9 cellular contexts compared by ENCODE assay signal in genomic region chr6:138124096-138124495, GRCh38. TPM values are rescaled to one million over a fixed set of nuclear protein-coding genes. Genes with fewer than 3 reads are reported as not detected.
"Had no signal": no experiment of that assay in that cellular context is flagged by ENCODE, and none has a peak within 500 bp of the region (broad histone marks: within the 10 kb centered on the region; RNA-seq: fewer than 3 reads in every experiment).

No MANE protein-coding gene starts in this region.

- DNase-seq: GDM1, GF-D8 had no signal

- H3K4me3 ChIP-seq: GM12878 had no signal

- FAIRE-seq: G401.6, GM12878, GM12891, GM12892, GM18507, GM19239 had no signal

- ATAC-seq: GM12878 had no signal

RNA-seq across cellular contexts. Expression of gene ARFGEF3, which starts 37.6 kb away (rescaled TPM):
- total RNA-seq: G401 had no signal
